ENCODE assay signal across 35 cellular contexts in the genomic region with DNA sequence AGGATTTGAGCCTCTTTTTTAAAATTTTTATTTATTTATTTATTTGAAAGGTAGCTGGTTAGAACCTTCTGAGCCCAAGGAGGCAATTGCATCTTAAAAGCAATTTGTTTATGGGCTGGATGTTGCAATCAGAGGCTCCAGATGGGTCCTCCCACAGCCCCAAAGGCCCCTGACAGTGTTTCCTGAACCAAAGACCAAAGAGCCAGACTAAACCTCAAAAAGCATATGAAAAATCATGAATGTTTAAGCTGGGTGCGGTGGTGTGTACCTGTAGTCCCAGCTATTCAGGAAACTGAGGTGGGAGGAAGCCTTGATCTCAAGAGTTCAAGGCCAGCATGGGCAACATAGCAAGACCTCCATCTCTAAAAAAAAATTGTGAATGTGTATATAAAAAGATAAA.
"Had no signal": no experiment of that assay in that cellular context is flagged by ENCODE, and none has a peak within 500 bp of the region (broad histone marks: within the 10 kb centered on the region; RNA-seq: fewer than 3 reads in every experiment).

No MANE protein-coding gene starts in this region.

- H3K9me3 Mint-ChIP-seq: activated CD8-positive, alpha-beta T cell treated with anti-CD3 and anti-CD28 coated beads for 36 hours; activated naive CD4-positive, alpha-beta T cell treated with anti-CD3 and anti-CD28 coated beads, Interleukin-2, amount 50 U/mL, for 24 hours; activated T-helper 17 cell treated with anti-CD3 and anti-CD28 coated beads, Interleukin-2, amount 50 U/mL, for 72 hours; central memory CD8-positive, alpha-beta T cell; T-helper 1 cell treated with Interleukin-12 subunit alpha and Interleukin-12 subunit beta and Interleukin-4 antibody, amounts not matched to agents 30 μg/mL and 1 μg/mL, for 36 hours; T-helper 2 cell treated with Interferon-gamma antibody and Interleukin-4, amounts not matched to agents 5 μg/mL and 100 μg/mL, for 36 hours had no signal

- H3K4me1 Mint-ChIP-seq: activated B cell treated with CpG ODN at 0.5 μM for 24 hours; activated naive CD8-positive, alpha-beta T cell treated with anti-CD3 and anti-CD28 coated beads, Interleukin-2, amount 10 ng/mL, durations not matched to agents 7 days and 5 days; activated T-helper 17 cell treated with anti-CD3 and anti-CD28 coated beads, Interleukin-2, amount 50 U/mL, for 72 hours; central memory CD8-positive, alpha-beta T cell had no signal

- H3K27me3 ChIP-seq: ascending aorta, cardiac muscle cell, Peyer's patch, SJSA1 had no signal

- ATAC-seq: activated CD8-positive, alpha-beta T cell treated with anti-CD3 and anti-CD28 coated beads for 36 hours; activated T-cell treated with anti-CD3 and anti-CD28 coated beads, Interleukin-2, amount 50 U/mL, for 72 hours; activated T-helper 17 cell treated with anti-CD3 and anti-CD28 coated beads, Interleukin-2, amount 50 U/mL, for 72 hours; PC-3 had no signal

- DNase-seq: activated B cell treated with CpG ODN at 0.5 μM for 24 hours; activated CD4-positive, alpha-beta T cell treated with anti-CD3 and anti-CD28 coated beads for 48 hours; activated CD4-positive, alpha-beta T cell treated with anti-CD3 and anti-CD28 coated beads, Interleukin-2, amount 50 U/mL, for 4 hours; activated CD4-positive, CD25-positive, alpha-beta regulatory T cell treated with anti-CD3 and anti-CD28 coated beads, Interleukin-2, amount 50 U/mL, for 72 hours; activated CD8-positive, alpha-beta T cell treated with anti-CD3 and anti-CD28 coated beads for 36 hours; activated gamma-delta T cell; activated naive CD4-positive, alpha-beta T cell treated with Interleukin-2 at 50 U/mL for 16 hours; activated naive CD8-positive, alpha-beta T cell treated with anti-CD3 and anti-CD28 coated beads, Interleukin-2, amount 10 ng/mL, durations not matched to agents 7 days and 5 days; activated T-cell treated with anti-CD3 and anti-CD28 coated beads, Interleukin-2, amount 50 U/mL, for 1 hour; activated T-cell treated with anti-CD3 and anti-CD28 coated beads, Interleukin-2, amount 50 U/mL, for 72 hours; amygdala; MM.1S; NCI-H1092; NCI-H1436 treated with DMSO at 0.1 percent for 48 hours; NCI-H1694 treated with DMSO at 0.1 percent for 48 hours; NCI-H2029; NCI-H510A; NCI-H526; NCI-H748 treated with DMSO at 0.1 percent for 48 hours; NK-92 treated with Interleukin-12 subunit alpha and Interleukin-12 subunit beta, amount 100 ng/mL, for 24 hours; PC-3; Peyer's patch; RPMI8226; SHP77 treated with DMSO at 0.1 percent for 48 hours; SK-N-SH had no signal

- H3K9me3 ChIP-seq: ascending aorta, Peyer's patch, SJSA1, SK-N-SH had no signal

- H3K36me3 Mint-ChIP-seq: activated naive CD4-positive, alpha-beta T cell treated with anti-CD3 and anti-CD28 coated beads, Interleukin-2, amount 50 U/mL, for 24 hours; activated naive CD8-positive, alpha-beta T cell treated with anti-CD3 and anti-CD28 coated beads, Interleukin-2, amount 10 ng/mL, durations not matched to agents 7 days and 5 days had no signal

- H3K27me3 Mint-ChIP-seq: activated CD8-positive, alpha-beta T cell treated with anti-CD3 and anti-CD28 coated beads for 36 hours; activated naive CD4-positive, alpha-beta T cell treated with anti-CD3 and anti-CD28 coated beads, Interleukin-2, amount 50 U/mL, for 24 hours; activated naive CD8-positive, alpha-beta T cell treated with anti-CD3 and anti-CD28 coated beads, Interleukin-2, amount 10 ng/mL, durations not matched to agents 7 days and 5 days; activated T-helper 17 cell treated with anti-CD3 and anti-CD28 coated beads, Interleukin-2, amount 50 U/mL, for 72 hours; central memory CD8-positive, alpha-beta T cell had no signal

- H3K4me3 Mint-ChIP-seq: activated B cell treated with CpG ODN at 0.5 μM for 24 hours; activated CD8-positive, alpha-beta T cell treated with anti-CD3 and anti-CD28 coated beads for 36 hours; activated naive CD4-positive, alpha-beta T cell treated with anti-CD3 and anti-CD28 coated beads, Interleukin-2, amount 50 U/mL, for 24 hours; activated naive CD8-positive, alpha-beta T cell treated with anti-CD3 and anti-CD28 coated beads, Interleukin-2, amount 10 ng/mL, durations not matched to agents 7 days and 5 days; activated T-cell treated with anti-CD3 and anti-CD28 coated beads, Interleukin-2, amount 50 U/mL, for 72 hours; activated T-helper 17 cell treated with anti-CD3 and anti-CD28 coated beads, Interleukin-2, amount 50 U/mL, for 72 hours; central memory CD8-positive, alpha-beta T cell; T-helper 1 cell treated with Interleukin-12 subunit alpha and Interleukin-12 subunit beta and Interleukin-4 antibody, amounts not matched to agents 30 μg/mL and 1 μg/mL, for 36 hours; T-helper 2 cell treated with Interferon-gamma antibody and Interleukin-4, amounts not matched to agents 5 μg/mL and 100 μg/mL, for 36 hours had no signal

- H3K27ac ChIP-seq: ascending aorta, cardiac muscle cell, KMS-11, Peyer's patch, SJSA1, VCaP had no signal

- H3K4me3 ChIP-seq: ascending aorta, cardiac muscle cell, Peyer's patch, SJSA1 had no signal

- H3K27ac Mint-ChIP-seq: activated B cell treated with CpG ODN at 0.5 μM for 24 hours; activated CD8-positive, alpha-beta T cell treated with anti-CD3 and anti-CD28 coated beads for 36 hours; activated naive CD4-positive, alpha-beta T cell treated with anti-CD3 and anti-CD28 coated beads, Interleukin-2, amount 50 U/mL, for 24 hours; activated naive CD8-positive, alpha-beta T cell treated with anti-CD3 and anti-CD28 coated beads, Interleukin-2, amount 10 ng/mL, durations not matched to agents 7 days and 5 days; activated T-cell treated with anti-CD3 and anti-CD28 coated beads, Interleukin-2, amount 50 U/mL, for 72 hours; activated T-helper 17 cell treated with anti-CD3 and anti-CD28 coated beads, Interleukin-2, amount 50 U/mL, for 72 hours; T-helper 1 cell treated with Interleukin-12 subunit alpha and Interleukin-12 subunit beta and Interleukin-4 antibody, amounts not matched to agents 30 μg/mL and 1 μg/mL, for 36 hours; T-helper 2 cell treated with Interferon-gamma antibody and Interleukin-4, amounts not matched to agents 5 μg/mL and 100 μg/mL, for 36 hours had no signal
